In the genomic region with DNA sequence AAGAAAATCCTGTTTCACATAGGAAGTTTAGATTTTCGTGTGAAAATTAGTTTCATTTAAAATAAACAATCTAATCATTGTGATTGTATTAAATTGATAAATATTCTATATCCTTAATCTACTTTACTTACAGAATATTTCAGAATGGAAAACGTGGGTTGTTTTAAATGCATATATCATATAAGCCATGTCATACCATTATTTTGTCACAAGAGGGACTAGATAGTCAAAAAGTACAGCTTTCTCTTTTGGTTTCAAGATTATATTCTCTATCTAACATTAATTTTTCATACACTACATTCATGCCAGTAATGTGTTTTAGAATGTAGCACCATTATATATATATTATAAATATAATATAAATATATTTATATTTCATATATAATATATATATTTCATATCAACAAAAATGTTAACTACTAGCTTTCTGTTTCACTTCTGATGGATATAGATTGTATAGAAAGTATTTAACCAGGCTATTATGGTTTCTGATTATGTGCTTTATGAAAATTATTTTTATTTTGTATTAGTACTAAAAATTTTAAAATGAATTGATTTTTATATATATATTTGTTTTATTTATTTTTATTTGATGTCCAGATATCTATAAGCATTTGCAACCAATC, we compare ENCODE assay signal across 9 cellular contexts. TPM values are rescaled to one million over a fixed set of nuclear protein-coding genes. Genes with fewer than 3 reads are reported as not detected.
A peak's percentile ranks its signal among the peaks of the same experiment; 100 is the strongest.
DNase-seq lines count a peak whose midpoint lies in the region; ATAC-seq and TF ChIP-seq lines count a peak whose summit lies in the region.
"Had no signal": no experiment of that assay in that cellular context is flagged by ENCODE, and none has a peak within 500 bp of the region (broad histone marks: within the 10 kb centered on the region; RNA-seq: fewer than 3 reads in every experiment).

No MANE protein-coding gene starts in this region.

- H3K4me1 ChIP-seq in upper lobe of right lung (no peaks in the 10 kb centered on the region), GM23338 (ENCODE audit: insufficient read depth) (peaks cover 16% of the 10 kb centered on the region)

- no peaks in the 10 kb centered on the region for H3K36me3 Mint-ChIP-seq in natural killer cell
- H3K36me3 Mint-ChIP-seq in natural killer cell treated with Interleukin-12 subunit alpha and Interleukin-12 subunit beta and Interleukin-15 and Interleukin-18, amount 100 ng/mL, for 72 hours, result no peaks in the 10 kb centered on the region
- H3K36me3 Mint-ChIP-seq in GM23338 (ENCODE audit: low read depth), result no peaks in the 10 kb centered on the region
- H3K36me3 Mint-ChIP-seq in stimulated activated memory B cell treated with anti-CD40 and anti-IgM and Interleukin-4, amounts not matched to agents 10 μg/mL and 1 μg/mL and 100 μg/mL, for 72 hours, result peaks cover 9% of the 10 kb centered on the region
- H3K36me3 Mint-ChIP-seq: activated naive CD8-positive, alpha-beta T cell had no signal

- no peaks in the 10 kb centered on the region for H4K20me1 ChIP-seq in GM23338 (replicated peaks; ENCODE audit: insufficient read depth)

- H3K27me3 ChIP-seq in upper lobe of right lung (no peaks in the 10 kb centered on the region), GM23338 (ENCODE audit: insufficient read depth) (no peaks in the 10 kb centered on the region)

- no peak overlapping the region for H3K4me2 ChIP-seq in GM23338

- no peak overlapping the region for H3K27ac Mint-ChIP-seq in natural killer cell
- no peak overlapping the region for H3K27ac Mint-ChIP-seq in natural killer cell treated with Interleukin-12 subunit alpha and Interleukin-12 subunit beta and Interleukin-15 and Interleukin-18, amount 100 ng/mL, for 72 hours
- no peak overlapping the region for H3K27ac Mint-ChIP-seq in GM23338
- H3K27ac Mint-ChIP-seq in stimulated activated memory B cell treated with anti-CD40 and anti-IgM and Interleukin-4, amounts not matched to agents 10 μg/mL and 1 μg/mL and 100 μg/mL, for 72 hours, result no peak overlapping the region
- H3K27ac Mint-ChIP-seq: activated naive CD8-positive, alpha-beta T cell had no signal

- H3K79me2 ChIP-seq in GM23338 (replicated peaks; ENCODE audit: insufficient read depth), result no peaks in the 10 kb centered on the region

- H3K4me1 Mint-ChIP-seq in natural killer cell (no peaks in the 10 kb centered on the region), GM23338 (peaks cover 19% of the 10 kb centered on the region)
- no peaks in the 10 kb centered on the region for H3K4me1 Mint-ChIP-seq in natural killer cell treated with Interleukin-12 subunit alpha and Interleukin-12 subunit beta and Interleukin-15 and Interleukin-18, amount 100 ng/mL, for 72 hours (ENCODE audit: low read depth in 2 of 2)
- H3K4me1 Mint-ChIP-seq in stimulated activated memory B cell treated with anti-CD40 and anti-IgM and Interleukin-4, amounts not matched to agents 10 μg/mL and 1 μg/mL and 100 μg/mL, for 72 hours, result peaks cover 36% of the 10 kb centered on the region

- no peaks in the 10 kb centered on the region for H3K9me3 ChIP-seq in upper lobe of right lung

- no peaks in the 10 kb centered on the region for H3K27me3 Mint-ChIP-seq in natural killer cell (ENCODE audit: low read depth in 2 of 2)
- H3K27me3 Mint-ChIP-seq in natural killer cell treated with Interleukin-12 subunit alpha and Interleukin-12 subunit beta and Interleukin-15 and Interleukin-18, amount 100 ng/mL, for 72 hours, result peaks cover 0 to 2% of the 10 kb centered on the region in 2 donors
- H3K27me3 Mint-ChIP-seq in GM23338 (ENCODE audit: insufficient read depth, low read depth, poor library complexity), result peaks cover 3% of the 10 kb centered on the region
- no peaks in the 10 kb centered on the region for H3K27me3 Mint-ChIP-seq in stimulated activated memory B cell treated with anti-CD40 and anti-IgM and Interleukin-4, amounts not matched to agents 10 μg/mL and 1 μg/mL and 100 μg/mL, for 72 hours
- H3K27me3 Mint-ChIP-seq: activated naive CD8-positive, alpha-beta T cell had no signal

- in situ Hi-C loops in KBM-7 (cut with MboI; ENCODE audit: low pct_unique_long_range_greater_than_20kb, low sequenced_read_pairs), result no loop called here

- TF ChIP-seq CTCF in natural killer cell (IDR thresholded peaks at IDR 0.05), result peak; percentile 50
- peak; percentile 58 for TF ChIP-seq CTCF in upper lobe of right lung (IDR thresholded peaks at IDR 0.05)
- TF ChIP-seq CTCF in GM23338 (conservative IDR thresholded peaks at IDR 0.05; ENCODE audit: low read depth in 2 of 2), result peak in 1 of 2 experiments; percentile 49; a peak in 2 of 4 replicates

- H3K27ac ChIP-seq in upper lobe of right lung (no peak overlapping the region), GM23338 (ENCODE audit: low read depth) (no peak overlapping the region)

- H3K4me3 Mint-ChIP-seq in natural killer cell (no peak overlapping the region), GM23338 (no peak overlapping the region)
- H3K4me3 Mint-ChIP-seq in natural killer cell treated with Interleukin-12 subunit alpha and Interleukin-12 subunit beta and Interleukin-15 and Interleukin-18, amount 100 ng/mL, for 72 hours, result no peak overlapping the region
- no peak overlapping the region for H3K4me3 Mint-ChIP-seq in stimulated activated memory B cell treated with anti-CD40 and anti-IgM and Interleukin-4, amounts not matched to agents 10 μg/mL and 1 μg/mL and 100 μg/mL, for 72 hours
- H3K4me3 Mint-ChIP-seq: activated naive CD8-positive, alpha-beta T cell had no signal

- intact Hi-C loops in natural killer cell (cut with micrococcal nuclease) (loop anchor here (5.0 kb wide), 1 partner anchor 143 kb away; no protein-coding TSS in a partner anchor), upper lobe of right lung (cut with DNase I) (no loop called here)

- no peaks in the 10 kb centered on the region for H3K36me3 ChIP-seq in upper lobe of right lung
- H3K36me3 ChIP-seq in GM23338 (ENCODE audit: insufficient read depth), result no peaks in the 10 kb centered on the region

- H3K9me2 ChIP-seq in GM23338 (ENCODE audit: insufficient read depth), result no peaks in the 10 kb centered on the region

- peak; percentile 46 to 57 (median 52) for ATAC-seq in natural killer cell
- ATAC-seq in natural killer cell treated with Interleukin-12 subunit alpha and Interleukin-12 subunit beta and Interleukin-15 and Interleukin-18, amount 100 ng/mL, for 72 hours, result no peak
- ATAC-seq in upper lobe of right lung, result no peak
- ATAC-seq in GM23338, result no peak
- no peak for ATAC-seq in stimulated activated memory B cell treated with anti-CD40 and anti-IgM and Interleukin-4, amounts not matched to agents 10 μg/mL and 1 μg/mL and 100 μg/mL, for 72 hours

- H3F3A ChIP-seq in GM23338 (replicated peaks; ENCODE audit: low read depth), result no peaks in the 10 kb centered on the region

- H3K4me3 ChIP-seq in upper lobe of right lung (no peak overlapping the region), GM23338 (no peak overlapping the region)

- no peak overlapping the region for H2AFZ ChIP-seq in GM23338

- DNase-seq in natural killer cell (no peak), KBM-7 (peak; percentile 10), dedifferentiated amniotic fluid mesenchymal stem cell (ENCODE audit: extremely low spot score) (peak; percentile 44), upper lobe of right lung (no peak), GM23338 (ENCODE audit: low spot score) (no peak), cortex of kidney (lab: John Stamatoyannopoulos, UW) (no peak)
- no peak for DNase-seq in natural killer cell treated with Interleukin-12 subunit alpha and Interleukin-12 subunit beta and Interleukin-15 and Interleukin-18, amount 100 ng/mL, for 72 hours (ENCODE audit: low spot score)

- H3K9me3 Mint-ChIP-seq in natural killer cell (no peaks in the 10 kb centered on the region), GM23338 (no peaks in the 10 kb centered on the region)
- H3K9me3 Mint-ChIP-seq in natural killer cell treated with Interleukin-12 subunit alpha and Interleukin-12 subunit beta and Interleukin-15 and Interleukin-18, amount 100 ng/mL, for 72 hours, result no peaks in the 10 kb centered on the region
- H3K9me3 Mint-ChIP-seq in stimulated activated memory B cell treated with anti-CD40 and anti-IgM and Interleukin-4, amounts not matched to agents 10 μg/mL and 1 μg/mL and 100 μg/mL, for 72 hours, result peaks cover 4% of the 10 kb centered on the region

TF ChIP-seq in GM23338, 12 proteins besides CTCF, POLR2A, EP300 and RAD21 (continues in another document):
- TF ChIP-seq, protein P1, sequence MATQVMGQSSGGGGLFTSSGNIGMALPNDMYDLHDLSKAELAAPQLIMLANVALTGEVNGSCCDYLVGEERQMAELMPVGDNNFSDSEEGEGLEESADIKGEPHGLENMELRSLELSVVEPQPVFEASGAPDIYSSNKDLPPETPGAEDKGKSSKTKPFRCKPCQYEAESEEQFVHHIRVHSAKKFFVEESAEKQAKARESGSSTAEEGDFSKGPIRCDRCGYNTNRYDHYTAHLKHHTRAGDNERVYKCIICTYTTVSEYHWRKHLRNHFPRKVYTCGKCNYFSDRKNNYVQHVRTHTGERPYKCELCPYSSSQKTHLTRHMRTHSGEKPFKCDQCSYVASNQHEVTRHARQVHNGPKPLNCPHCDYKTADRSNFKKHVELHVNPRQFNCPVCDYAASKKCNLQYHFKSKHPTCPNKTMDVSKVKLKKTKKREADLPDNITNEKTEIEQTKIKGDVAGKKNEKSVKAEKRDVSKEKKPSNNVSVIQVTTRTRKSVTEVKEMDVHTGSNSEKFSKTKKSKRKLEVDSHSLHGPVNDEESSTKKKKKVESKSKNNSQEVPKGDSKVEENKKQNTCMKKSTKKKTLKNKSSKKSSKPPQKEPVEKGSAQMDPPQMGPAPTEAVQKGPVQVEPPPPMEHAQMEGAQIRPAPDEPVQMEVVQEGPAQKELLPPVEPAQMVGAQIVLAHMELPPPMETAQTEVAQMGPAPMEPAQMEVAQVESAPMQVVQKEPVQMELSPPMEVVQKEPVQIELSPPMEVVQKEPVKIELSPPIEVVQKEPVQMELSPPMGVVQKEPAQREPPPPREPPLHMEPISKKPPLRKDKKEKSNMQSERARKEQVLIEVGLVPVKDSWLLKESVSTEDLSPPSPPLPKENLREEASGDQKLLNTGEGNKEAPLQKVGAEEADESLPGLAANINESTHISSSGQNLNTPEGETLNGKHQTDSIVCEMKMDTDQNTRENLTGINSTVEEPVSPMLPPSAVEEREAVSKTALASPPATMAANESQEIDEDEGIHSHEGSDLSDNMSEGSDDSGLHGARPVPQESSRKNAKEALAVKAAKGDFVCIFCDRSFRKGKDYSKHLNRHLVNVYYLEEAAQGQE (IDR thresholded peaks at IDR 0.05; ENCODE audit: unreplicated experiment), result no peak
- no peak for TF ChIP-seq POLR2AphosphoS5 (IDR thresholded peaks at IDR 0.05; ENCODE audit: low read depth)
- TF ChIP-seq EZH2phosphoT487 (IDR thresholded peaks at IDR 0.05; ENCODE audit: unreplicated experiment), result no peak

RNA-seq across cellular contexts. Expression of a gene that starts 45.3 kb away (rescaled TPM):
- total RNA-seq in natural killer cell (not detected), upper lobe of right lung (not detected)
- total RNA-seq in natural killer cell treated with Interleukin-12 subunit alpha and Interleukin-12 subunit beta and Interleukin-15 and Interleukin-18, amount 100 ng/mL, for 72 hours, result not detected
- not detected in 2 replicates for total RNA-seq in GM23338 (2014; rRNA removed; shearing (Covaris generic))
- not detected in 2 replicates for polyA plus RNA-seq in GM23338 (2016; fragmentation: Nextera tagmentation; extraction: Ambion mirVana)

Comparison
In these comparisons a context has a peak if more than half of its experiments do, and no peak if none do; other contexts are left out.
1. ATAC-seq: peak in natural killer cell (3 of 3); none in natural killer cell treated with Interleukin-12 subunit alpha and Interleukin-12 subunit beta and Interleukin-15 and Interleukin-18, amount 100 ng/mL, for 72 hours (0 of 2), upper lobe of right lung (single experiment), GM23338 (single experiment) and stimulated activated memory B cell treated with anti-CD40 and anti-IgM and Interleukin-4, amounts not matched to agents 10 μg/mL and 1 μg/mL and 100 μg/mL, for 72 hours (single experiment).
2. DNase-seq: peak in KBM-7 (single experiment) and dedifferentiated amniotic fluid mesenchymal stem cell (single experiment); none in natural killer cell (single experiment), natural killer cell treated with Interleukin-12 subunit alpha and Interleukin-12 subunit beta and Interleukin-15 and Interleukin-18, amount 100 ng/mL, for 72 hours (single experiment), upper lobe of right lung (single experiment), GM23338 (single experiment) and cortex of kidney (single experiment).